ENCODE assay signal across 28 cellular contexts in the genomic region with DNA sequence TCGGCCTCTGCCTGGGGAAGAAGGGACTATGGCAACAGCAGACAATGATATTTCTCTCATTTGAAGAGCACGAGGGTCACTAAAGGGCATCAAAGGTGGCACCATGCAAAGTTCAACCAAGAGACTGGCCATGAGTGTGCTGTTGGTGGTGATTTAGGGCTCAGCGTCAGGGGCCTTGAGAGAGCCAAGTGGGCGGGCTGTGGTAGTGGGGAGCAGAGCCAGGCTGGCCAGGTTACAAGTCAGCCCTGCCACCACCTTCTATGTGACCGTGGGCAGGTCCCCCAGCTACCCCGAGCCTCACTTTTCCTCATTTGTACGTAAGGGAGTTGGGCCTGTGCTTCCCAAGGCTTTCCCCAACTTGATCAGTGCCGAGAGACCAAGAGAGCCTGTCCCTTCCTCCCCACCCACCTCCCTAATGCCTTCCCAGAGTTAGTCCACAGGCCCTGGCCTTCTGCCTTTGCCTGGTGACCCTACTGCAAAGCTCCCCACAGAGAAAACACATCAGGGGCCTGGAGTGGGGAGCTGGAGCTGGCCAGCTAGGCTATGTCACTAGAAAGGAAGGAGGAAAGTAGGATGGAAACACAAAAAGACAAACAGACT.
A peak's percentile ranks its signal among the peaks of the same experiment; 100 is the strongest.
DNase-seq lines count a peak whose midpoint lies in the region; ATAC-seq and TF ChIP-seq lines count a peak whose summit lies in the region.
"Had no signal": no experiment of that assay in that cellular context is flagged by ENCODE, and none has a peak within 500 bp of the region (broad histone marks: within the 10 kb centered on the region; RNA-seq: fewer than 3 reads in every experiment).

No MANE protein-coding gene starts in this region.

- H3K4ac ChIP-seq in H9 (ENCODE audit: low read depth, low read length) = no peak overlapping the region

- H3K4me3 Mint-ChIP-seq in H9 (no peak overlapping the region), osteocyte (ENCODE audit: unreplicated experiment) (no peak overlapping the region)
- H3K4me3 Mint-ChIP-seq in stimulated activated effector memory CD8-positive, alpha-beta T cell treated with anti-CD3 and anti-CD28 coated beads, Interleukin-12 subunit alpha, Interleukin-12 subunit beta, amount 100 ng/mL, for 72 hours = no peak overlapping the region
- H3K4me3 Mint-ChIP-seq: activated naive CD8-positive, alpha-beta T cell treated with anti-CD3 and anti-CD28 coated beads for 36 hours; IgD-negative memory B cell had no signal

- DNase-seq in H9 = no peak
- no peak for DNase-seq in RWPE1 (ENCODE audit: low spot score)
- no peak for DNase-seq in lower lobe of right lung
- DNase-seq in osteocyte (ENCODE audit: extremely low spot score, unreplicated experiment) = no peak
- no peak for DNase-seq in stimulated activated effector memory CD8-positive, alpha-beta T cell treated with anti-CD3 and anti-CD28 coated beads, Interleukin-12 subunit alpha, Interleukin-12 subunit beta, amount 100 ng/mL, for 72 hours (ENCODE audit: low spot score in 2 of 2)
- no peak for DNase-seq in NCI-H526 treated with DMSO at 0.1 percent for 48 hours (lab: John Stamatoyannopoulos, UW)
- DNase-seq: activated CD4-positive, alpha-beta T cell treated with anti-CD3 and anti-CD28 coated beads for 48 hours; activated CD8-positive, alpha-beta memory T cell treated with anti-CD3 and anti-CD28 coated beads for 24 hours; activated effector memory CD4-positive, alpha-beta T cell treated with Interleukin-2 at 50 U/mL for 16 hours; activated naive CD8-positive, alpha-beta T cell treated with anti-CD3 and anti-CD28 coated beads for 36 hours; activated T-cell treated with anti-CD3 and anti-CD28 coated beads for 4 hours; colonic mucosa; effector memory CD4-positive, alpha-beta T cell; erythroblast; kidney; NCI-H1436 treated with DMSO at 0.1 percent for 48 hours; NCI-H446; NCI-H82; stimulated activated naive CD8-positive, alpha-beta T cell treated with anti-CD3 and anti-CD28 coated beads, Interleukin-15, Interleukin-2, amounts not matched to agents 100 U/mL and 50 U/mL, for 24 hours; T1000 had no signal

- H3K4me1 Mint-ChIP-seq in H9 (peaks cover 23 to 24% of the 10 kb centered on the region in 2 experiments), osteocyte (ENCODE audit: unreplicated experiment) (peaks cover 20% of the 10 kb centered on the region)
- H3K4me1 Mint-ChIP-seq in stimulated activated effector memory CD8-positive, alpha-beta T cell treated with anti-CD3 and anti-CD28 coated beads, Interleukin-12 subunit alpha, Interleukin-12 subunit beta, amount 100 ng/mL, for 72 hours = no peaks in the 10 kb centered on the region
- H3K4me1 Mint-ChIP-seq: activated naive CD8-positive, alpha-beta T cell treated with anti-CD3 and anti-CD28 coated beads for 36 hours had no signal

- H3K36me3 ChIP-seq in lower lobe of right lung = peaks cover 5% of the 10 kb centered on the region
- H3K36me3 ChIP-seq: HAP-1, SJSA1 had no signal

- no peak overlapping the region for H4K91ac ChIP-seq in H9 (ENCODE audit: insufficient read length, low read depth, low read length)

- H3K36me3 Mint-ChIP-seq in H9 (ENCODE audit: insufficient read depth in 1 of 3, low read depth in 3 of 3) (peaks cover 0 to 18% (median 5%) of the 10 kb centered on the region in 3 experiments; a peak in 4 of 7 replicates), osteocyte (ENCODE audit: unreplicated experiment) (no peaks in the 10 kb centered on the region)
- H3K36me3 Mint-ChIP-seq in stimulated activated effector memory CD8-positive, alpha-beta T cell treated with anti-CD3 and anti-CD28 coated beads, Interleukin-12 subunit alpha, Interleukin-12 subunit beta, amount 100 ng/mL, for 72 hours = peaks cover 6% of the 10 kb centered on the region

- no peak overlapping the region for H2BK15ac ChIP-seq in H9 (ENCODE audit: low read depth, low read length)

- H4K5ac ChIP-seq in H9 (ENCODE audit: insufficient read length, low read depth, low read length) = no peak overlapping the region

- no peaks in the 10 kb centered on the region for H3K4me1 ChIP-seq in H9 (ENCODE audit: insufficient read depth, low read length)
- peaks cover 19% of the 10 kb centered on the region for H3K4me1 ChIP-seq in lower lobe of right lung
- H3K4me1 ChIP-seq: colonic mucosa, HAP-1 had no signal

- H3K27ac ChIP-seq in H9 (ENCODE audit: insufficient read length, low read depth, low read length) (no peak overlapping the region), RWPE1 (peak overlapping the region; percentile 61), lower lobe of right lung (peak overlapping the region; percentile 73)
- H3K27ac ChIP-seq: C4-2B, colonic mucosa, SJSA1, VCaP had no signal

- H2BK5ac ChIP-seq in H9 (ENCODE audit: insufficient read length, low read length) = no peak overlapping the region

- no peaks in the 10 kb centered on the region for H3K79me1 ChIP-seq in H9 (ENCODE audit: insufficient read depth, low read depth, low read length, poor library complexity, severe bottlenecking)

- TF ChIP-seq CTCF in H9 (conservative IDR thresholded peaks at IDR 0.05) (no peak), RWPE1 (conservative IDR thresholded peaks at IDR 0.05; ENCODE audit: low read depth) (no peak), lower lobe of right lung (IDR thresholded peaks at IDR 0.05) (no peak), osteocyte (IDR thresholded peaks at IDR 0.05) (no peak)

- no peaks in the 10 kb centered on the region for H3K9me3 ChIP-seq in H9 (ENCODE audit: control insufficient read depth, low read depth, low read length)
- no peaks in the 10 kb centered on the region for H3K9me3 ChIP-seq in lower lobe of right lung
- H3K9me3 ChIP-seq: colonic mucosa, HAP-1, SJSA1 had no signal

- no peak overlapping the region for H3K4me2 ChIP-seq in H9 (ENCODE audit: insufficient read depth, insufficient read length, low read length)

- H4K8ac ChIP-seq in H9 (replicated peaks; ENCODE audit: insufficient read length, low read depth, low read length) = no peak overlapping the region

- H3K79me2 ChIP-seq in H9 (ENCODE audit: insufficient read depth, low read length) = no peaks in the 10 kb centered on the region

- CTCF ChIA-PET in RWPE1 (lab: Yijun Ruan, JAX) = interaction anchor here (1.0 to 7.3 kb wide), 4 partner anchors 12 to 152 kb away, joined by 4 to 109 read pairs (median 12); no protein-coding TSS in a partner anchor

- H3K27me3 Mint-ChIP-seq in H9 (ENCODE audit: low read depth) = no peaks in the 10 kb centered on the region; the same call in 1 of the 2 replicates
- no peaks in the 10 kb centered on the region for H3K27me3 Mint-ChIP-seq in osteocyte (ENCODE audit: unreplicated experiment)
- H3K27me3 Mint-ChIP-seq: activated naive CD8-positive, alpha-beta T cell treated with anti-CD3 and anti-CD28 coated beads for 36 hours; IgD-negative memory B cell had no signal

- POLR2A ChIA-PET in RWPE1 (lab: Yijun Ruan, JAX; ENCODE audit: low non-redundant PET) = no interaction called here

- no peak overlapping the region for H2AFZ ChIP-seq in H9 (ENCODE audit: low read length)

- H2BK120ac ChIP-seq in H9 (ENCODE audit: low read depth, low read length, poor library complexity, severe bottlenecking) = no peak overlapping the region

- H3K23ac ChIP-seq in H9 (ENCODE audit: insufficient read length, low read depth, low read length) = no peak overlapping the region

- intact Hi-C loops in lower lobe of right lung (cut with DNase I) = no loop called here

- no peaks in the 10 kb centered on the region for H4K20me1 ChIP-seq in H9 (ENCODE audit: control insufficient read depth, insufficient read depth, insufficient read length)

- no peak overlapping the region for H2BK12ac ChIP-seq in H9 (ENCODE audit: insufficient read length, low read depth, low read length)

- H3K9ac ChIP-seq in H9 (ENCODE audit: extremely low read depth, insufficient read length, low read length) = no peak overlapping the region

- no peaks in the 10 kb centered on the region for H3K27me3 ChIP-seq in H9 (ENCODE audit: insufficient read depth, low read length)
- no peaks in the 10 kb centered on the region for H3K27me3 ChIP-seq in lower lobe of right lung (ENCODE audit: low read depth)
- H3K27me3 ChIP-seq: colonic mucosa, SJSA1 had no signal

- no peaks in the 10 kb centered on the region for H3K9me3 Mint-ChIP-seq in H9
- no peaks in the 10 kb centered on the region for H3K9me3 Mint-ChIP-seq in osteocyte (ENCODE audit: unreplicated experiment)
- no peaks in the 10 kb centered on the region for H3K9me3 Mint-ChIP-seq in stimulated activated effector memory CD8-positive, alpha-beta T cell treated with anti-CD3 and anti-CD28 coated beads, Interleukin-12 subunit alpha, Interleukin-12 subunit beta, amount 100 ng/mL, for 72 hours
- H3K9me3 Mint-ChIP-seq: activated naive CD8-positive, alpha-beta T cell treated with anti-CD3 and anti-CD28 coated beads for 36 hours; IgD-negative memory B cell had no signal

- H3K18ac ChIP-seq in H9 (ENCODE audit: insufficient read length, low read depth, low read length) = no peak overlapping the region

- H3T11ph ChIP-seq in H9 (ENCODE audit: low read length) = no peak overlapping the region

- ATAC-seq in lower lobe of right lung (no peak), HG03139 (IDR thresholded peaks at IDR 0.05; ENCODE audit: unreplicated experiment) (no peak), HG03342 (IDR thresholded peaks at IDR 0.05; ENCODE audit: unreplicated experiment) (no peak)
- ATAC-seq in stimulated activated effector memory CD8-positive, alpha-beta T cell treated with anti-CD3 and anti-CD28 coated beads, Interleukin-12 subunit alpha, Interleukin-12 subunit beta, amount 100 ng/mL, for 72 hours = no peak
- ATAC-seq: stimulated activated naive CD8-positive, alpha-beta T cell treated with anti-CD3 and anti-CD28 coated beads, Interleukin-15, Interleukin-2, amounts not matched to agents 100 U/mL and 50 U/mL, for 24 hours had no signal

- H2AK5ac ChIP-seq in H9 (ENCODE audit: insufficient read length, low read length) = no peak overlapping the region

- H2BK20ac ChIP-seq in H9 (ENCODE audit: low read depth, low read length, poor library complexity, severe bottlenecking) = no peak overlapping the region

- WGBS in H9 (ENCODE audit: extremely low coverage, insufficient read length, low lambda C conversion rate) = no CpG with 5 or more reads among the region's 8 CpGs

- peak overlapping the region in 2 of 3 experiments; percentile 75 to 90; a peak in 3 of 7 replicates for H3K27ac Mint-ChIP-seq in H9
- peak overlapping the region; percentile 56 for H3K27ac Mint-ChIP-seq in osteocyte (ENCODE audit: unreplicated experiment)
- no peak overlapping the region for H3K27ac Mint-ChIP-seq in stimulated activated effector memory CD8-positive, alpha-beta T cell treated with anti-CD3 and anti-CD28 coated beads, Interleukin-12 subunit alpha, Interleukin-12 subunit beta, amount 100 ng/mL, for 72 hours
- H3K27ac Mint-ChIP-seq: activated naive CD8-positive, alpha-beta T cell treated with anti-CD3 and anti-CD28 coated beads for 36 hours had no signal

- H3K14ac ChIP-seq in H9 (ENCODE audit: insufficient read depth, low read length) = no peak overlapping the region; the same call in 1 of the 2 replicates

- no peak overlapping the region for H3K4me3 ChIP-seq in lower lobe of right lung
- H3K4me3 ChIP-seq: colonic mucosa, HAP-1, SJSA1, skin epidermis had no signal

- no peaks in the 10 kb centered on the region for H3K23me2 ChIP-seq in H9 (ENCODE audit: insufficient read length, low read depth, low read length, poor library complexity, severe bottlenecking)

- no peak overlapping the region for H3K56ac ChIP-seq in H9 (ENCODE audit: insufficient read length, low read depth, low read length)
